ENCODE assay signal across 8 cellular contexts in genomic region chr12:101670007-101670671, GRCh38. TPM values are rescaled to one million over a fixed set of nuclear protein-coding genes. Genes with fewer than 3 reads are reported as not detected.
A peak's percentile ranks its signal among the peaks of the same experiment; 100 is the strongest.
DNase-seq lines count a peak whose midpoint lies in the region; ATAC-seq, FAIRE-seq and TF ChIP-seq lines count a peak whose summit lies in the region.

No MANE protein-coding gene starts in this region.

- no peaks in the 10 kb centered on the region for H3K4me1 ChIP-seq in ovary (ENCODE audit: insufficient read depth)

- intact Hi-C loops in ovary (cut with DNase I), result no loop called here

- WGBS in ovary, 3 donors, result 58 to 63% (median 59%) methylated on average over 6 of the region's 6 CpGs

- no peak overlapping the region for H3K4me3 ChIP-seq in fibroblast of pulmonary artery (replicated peaks; ENCODE audit: low read depth, low read length)
- H3K4me3 ChIP-seq in ovary, result no peak overlapping the region

- H3K27ac ChIP-seq in ovary, result no peak overlapping the region

- TF ChIP-seq EP300 in ovary (IDR thresholded peaks at IDR 0.05), result no peak

- no peaks in the 10 kb centered on the region for H3K9me3 ChIP-seq in ovary

- in situ Hi-C loops in G401 (cut with HindIII; ENCODE audit: low sequenced_read_pairs) (no loop called here), KBM-7 (cut with MboI; ENCODE audit: low pct_unique_long_range_greater_than_20kb, low sequenced_read_pairs) (no loop called here)

- ATAC-seq in GM18909 (IDR thresholded peaks at IDR 0.05; ENCODE audit: poor library complexity, unreplicated experiment) (no peak), HG02678 (IDR thresholded peaks at IDR 0.05; ENCODE audit: unreplicated experiment) (no peak)

- H3K36me3 ChIP-seq in ovary, result no peaks in the 10 kb centered on the region

- DNase-seq in G401 (ENCODE audit: low spot score) (peak; percentile 25), KBM-7 (peak; percentile 82), fibroblast of pulmonary artery (ENCODE audit: low read depth) (peak; percentile 69), ovary (peak in 1 of 5 donors; percentile 50), RCC 7860 (ENCODE audit: low spot score) (no peak)
- DNase-seq in activated CD4-positive, alpha-beta T cell treated with anti-CD3 and anti-CD28 coated beads for 48 hours, result peak; percentile 51

- no peaks in the 10 kb centered on the region for H3K27me3 ChIP-seq in ovary

- no peak for TF ChIP-seq POLR2A in ovary (IDR thresholded peaks at IDR 0.05)

- FAIRE-seq in RCC 7860 (lab: Jason Lieb, UNC), result no peak

- TF ChIP-seq CTCF in fibroblast of pulmonary artery (IDR thresholded peaks at IDR 0.05; ENCODE audit: low read length, missing control alignments), result peak; percentile 58
- peak; percentile 20 to 48 (median 31) for TF ChIP-seq CTCF in ovary (IDR thresholded peaks at IDR 0.05)

RNA-seq across cellular contexts. Expression of gene CHPT1, which starts 27.3 kb away (rescaled TPM):
- 52.4 and 58.0 TPM in 2 replicates for total RNA-seq in G401 (2014; rRNA removed; shearing (Covaris generic))
- 10 to 100 TPM; 27.8 to 89.4 (median 38.3) TPM for total RNA-seq in ovary
- polyA plus RNA-seq in ovary, result 10 to 100 TPM; 25.8 to 27.7 TPM
